Comparison of ENCODE assay signal across 21 cellular contexts in genomic region chr3:25420168-25420567, GRCh38. TPM values are rescaled to one million over a fixed set of nuclear protein-coding genes. Genes with fewer than 3 reads are reported as not detected.
"Had no signal": no experiment of that assay in that cellular context is flagged by ENCODE, and none has a peak within 500 bp of the region (broad histone marks: within the 10 kb centered on the region; RNA-seq: fewer than 3 reads in every experiment).

No MANE protein-coding gene starts in this region.

- ATAC-seq: activated CD4-positive, alpha-beta T cell treated with anti-CD3 and anti-CD28 coated beads for 36 hours; heart right ventricle; left lung had no signal

- H3K27me3 ChIP-seq: esophagus squamous epithelium, heart right ventricle, left lung, right atrium auricular region, tibial artery had no signal

- H3K9me3 ChIP-seq: esophagus squamous epithelium, heart right ventricle, left lung, prostate gland, right atrium auricular region, tibial artery had no signal

- H3K4me1 ChIP-seq: heart right ventricle, left lung, right atrium auricular region had no signal

- H3K4me3 ChIP-seq: esophagus squamous epithelium, heart right ventricle, left lung, prostate gland, right atrium auricular region, tibial artery had no signal

- H3K27ac ChIP-seq: esophagus squamous epithelium, heart right ventricle, left lung, prostate gland, right atrium auricular region, tibial artery had no signal

- FAIRE-seq: colon, TTC549, urothelium cell line had no signal

- H3K27ac Mint-ChIP-seq: activated CD4-positive, alpha-beta memory T cell treated with anti-CD3 and anti-CD28 coated beads for 36 hours; activated CD4-positive, alpha-beta T cell treated with anti-CD3 and anti-CD28 coated beads for 36 hours; activated naive CD8-positive, alpha-beta T cell treated with anti-CD3 and anti-CD28 coated beads, Interleukin-2, amount 10 ng/mL, durations not matched to agents 7 days and 5 days; activated T-helper 1 cell treated with anti-CD3 and anti-CD28 coated beads, Interleukin-12 subunit alpha, Interleukin-12 subunit beta, Interleukin-2, Interleukin-4 antibody, amounts not matched to agents 30 ng/mL and 10 ng/mL and 1 ng/mL, durations not matched to agents 14 hours and 24 hours and 36 hours; brain; T-helper 2 cell treated with Interferon-gamma antibody and Interleukin-4, amounts not matched to agents 5 μg/mL and 100 μg/mL, for 36 hours had no signal

- DNase-seq: activated CD4-positive, alpha-beta memory T cell treated with anti-CD3 and anti-CD28 coated beads for 36 hours; activated CD4-positive, alpha-beta T cell treated with anti-CD3 and anti-CD28 coated beads for 36 hours; activated naive CD8-positive, alpha-beta T cell treated with anti-CD3 and anti-CD28 coated beads, Interleukin-2, amount 10 ng/mL, durations not matched to agents 7 days and 5 days; activated T-cell treated with anti-CD3 and anti-CD28 coated beads for 4 hours; amygdala; central memory CD4-positive, alpha-beta T cell; esophagus squamous epithelium; heart right ventricle; left lung; stimulated activated CD4-positive, alpha-beta T cell treated with anti-CD3 and anti-CD28 coated beads, Interleukin-2, amount 100 ng/mL, for 24 hours; stimulated activated naive CD4-positive, alpha-beta T cell treated with Interleukin-2 at 50 U/mL for 16 hours; substantia nigra; tibial artery had no signal

- H3K36me3 ChIP-seq: esophagus squamous epithelium, heart right ventricle, left lung, prostate gland, right atrium auricular region, tibial artery had no signal

- H3K36me3 Mint-ChIP-seq: activated CD4-positive, alpha-beta memory T cell treated with anti-CD3 and anti-CD28 coated beads for 36 hours; activated naive CD8-positive, alpha-beta T cell treated with anti-CD3 and anti-CD28 coated beads, Interleukin-2, amount 10 ng/mL, durations not matched to agents 7 days and 5 days; brain had no signal

- H3K9me3 Mint-ChIP-seq: activated CD4-positive, alpha-beta memory T cell treated with anti-CD3 and anti-CD28 coated beads for 36 hours; activated naive CD8-positive, alpha-beta T cell treated with anti-CD3 and anti-CD28 coated beads, Interleukin-2, amount 10 ng/mL, durations not matched to agents 7 days and 5 days; activated T-helper 1 cell treated with anti-CD3 and anti-CD28 coated beads, Interleukin-12 subunit alpha, Interleukin-12 subunit beta, Interleukin-2, Interleukin-4 antibody, amounts not matched to agents 30 ng/mL and 10 ng/mL and 1 ng/mL, durations not matched to agents 14 hours and 24 hours and 36 hours; T-helper 2 cell treated with Interferon-gamma antibody and Interleukin-4, amounts not matched to agents 5 μg/mL and 100 μg/mL, for 36 hours had no signal

RNA-seq across cellular contexts. Expression of gene RARB, which starts 7.9 kb away (rescaled TPM):
- total RNA-seq: activated CD4-positive, alpha-beta memory T cell treated with anti-CD3 and anti-CD28 coated beads for 36 hours; activated CD4-positive, alpha-beta T cell treated with anti-CD3 and anti-CD28 coated beads for 36 hours; activated naive CD8-positive, alpha-beta T cell treated with anti-CD3 and anti-CD28 coated beads, Interleukin-2, amount 10 ng/mL, durations not matched to agents 7 days and 5 days; activated T-helper 1 cell treated with anti-CD3 and anti-CD28 coated beads, Interleukin-12 subunit alpha, Interleukin-12 subunit beta, Interleukin-2, Interleukin-4 antibody, amounts not matched to agents 30 ng/mL and 10 ng/mL and 1 ng/mL, durations not matched to agents 14 hours and 24 hours and 36 hours had no signal
